Comparison of ENCODE assay signal across 24 cellular contexts in genomic region chr10:98910048-98910447, GRCh38.
DNase-seq lines count a peak whose midpoint lies in the region; ATAC-seq and TF ChIP-seq lines count a peak whose summit lies in the region.
"Had no signal": no experiment of that assay in that cellular context is flagged by ENCODE, and none has a peak within 500 bp of the region (broad histone marks: within the 10 kb centered on the region; RNA-seq: fewer than 3 reads in every experiment).

No MANE protein-coding gene starts in this region.

- TF ChIP-seq CTCF in cardiac muscle cell (IDR thresholded peaks at IDR 0.05; ENCODE audit: low read depth, low read length), result no peak
- no peak for TF ChIP-seq CTCF in fibroblast of villous mesenchyme (IDR thresholded peaks at IDR 0.05; ENCODE audit: insufficient read depth, low read depth, low read length)
- TF ChIP-seq CTCF in testis (IDR thresholded peaks at IDR 0.05), result no peak

- ATAC-seq in left ventricle myocardium superior, result no peak
- no peak for ATAC-seq in HG02798 (IDR thresholded peaks at IDR 0.05; ENCODE audit: poor library complexity, unreplicated experiment)
- no peak for ATAC-seq in HG03432 (IDR thresholded peaks at IDR 0.05; ENCODE audit: unreplicated experiment)
- ATAC-seq: activated CD4-positive, CD25-positive, alpha-beta regulatory T cell treated with anti-CD3 and anti-CD28 coated beads, Interleukin-2, amount 50 U/mL, for 24 hours; activated CD8-positive, alpha-beta T cell treated with anti-CD3 and anti-CD28 coated beads for 36 hours had no signal

- TF ChIP-seq POLR2A in testis (IDR thresholded peaks at IDR 0.05), result no peak

- H3K4me3 ChIP-seq in cardiac muscle cell (no peak overlapping the region), fibroblast of villous mesenchyme (ENCODE audit: low read depth, low read length) (no peak overlapping the region), testis (no peak overlapping the region)
- H3K4me3 ChIP-seq: breast epithelium, lower lobe of right lung, tibial nerve had no signal

- H3K9me3 ChIP-seq in cardiac muscle cell (ENCODE audit: low read depth) (no peaks in the 10 kb centered on the region), testis (no peaks in the 10 kb centered on the region)
- H3K9me3 ChIP-seq: breast epithelium, lower lobe of right lung, tibial nerve had no signal

- no peaks in the 10 kb centered on the region for H3K36me3 ChIP-seq in cardiac muscle cell
- H3K36me3 ChIP-seq in testis (ENCODE audit: low read depth, missing control alignments), result no peaks in the 10 kb centered on the region
- H3K36me3 ChIP-seq: breast epithelium, lower lobe of right lung, tibial nerve had no signal

- H3K27ac ChIP-seq in cardiac muscle cell (peak overlapping the region; percentile 90), testis (no peak overlapping the region)
- H3K27ac ChIP-seq: breast epithelium, lower lobe of right lung, tibial nerve had no signal

- intact Hi-C loops in left ventricle myocardium superior (cut with micrococcal nuclease), result no loop called here
- intact Hi-C loops in testis (cut with DNase I; ENCODE audit: low total_unique reads), result no loop called here

- DNase-seq in cardiac muscle cell (ENCODE audit: low read depth in 1 of 2, low spot score in 1 of 2), result peak; percentile 32 to 75
- no peak for DNase-seq in left ventricle myocardium superior
- peak; percentile 79 for DNase-seq in SK-MEL-5 (ENCODE audit: low read depth, low spot score)
- peak; percentile 67 for DNase-seq in fibroblast of villous mesenchyme (ENCODE audit: low read depth)
- DNase-seq in testis, result peak; percentile 17
- no peak for DNase-seq in DMS153 (lab: John Stamatoyannopoulos, UW)
- DNase-seq: 8988T; activated CD8-positive, alpha-beta T cell treated with anti-CD3 and anti-CD28 coated beads for 36 hours; AML-193; CD8-positive, alpha-beta memory T cell; cortex of kidney; DMS79 treated with DMSO at 0.1 percent for 48 hours; head of caudate nucleus; lower lobe of right lung; NCI-H1092 treated with DMSO at 0.1 percent for 48 hours; NCI-H2029; RPMI8226; small intestine; stimulated activated CD4-positive, alpha-beta T cell treated with anti-CD3 and anti-CD28 coated beads, Interleukin-4, amount 100 ng/mL, for 1 hour had no signal

- H3K4me1 ChIP-seq in cardiac muscle cell (ENCODE audit: low read depth) (peaks cover 36% of the 10 kb centered on the region), testis (no peaks in the 10 kb centered on the region)
- H3K4me1 ChIP-seq: breast epithelium, lower lobe of right lung, tibial nerve had no signal

- in situ Hi-C loops in SK-MEL-5 (cut with HindIII; ENCODE audit: low pct_unique_long_range_greater_than_20kb, low sequenced_read_pairs), result no loop called here

- H3K27me3 ChIP-seq in cardiac muscle cell, result no peaks in the 10 kb centered on the region
- no peaks in the 10 kb centered on the region for H3K27me3 ChIP-seq in testis
- H3K27me3 ChIP-seq: breast epithelium, tibial nerve had no signal

Comparison
In these comparisons a context has a peak if more than half of its experiments do, and no peak if none do; other contexts are left out.
1. DNase-seq: peak in cardiac muscle cell (2 of 2), SK-MEL-5 (single experiment), fibroblast of villous mesenchyme (single experiment) and testis (single experiment); none in left ventricle myocardium superior (single experiment) and DMS153 (single experiment).